22 cellular contexts compared by ENCODE assay signal in the genomic region with DNA sequence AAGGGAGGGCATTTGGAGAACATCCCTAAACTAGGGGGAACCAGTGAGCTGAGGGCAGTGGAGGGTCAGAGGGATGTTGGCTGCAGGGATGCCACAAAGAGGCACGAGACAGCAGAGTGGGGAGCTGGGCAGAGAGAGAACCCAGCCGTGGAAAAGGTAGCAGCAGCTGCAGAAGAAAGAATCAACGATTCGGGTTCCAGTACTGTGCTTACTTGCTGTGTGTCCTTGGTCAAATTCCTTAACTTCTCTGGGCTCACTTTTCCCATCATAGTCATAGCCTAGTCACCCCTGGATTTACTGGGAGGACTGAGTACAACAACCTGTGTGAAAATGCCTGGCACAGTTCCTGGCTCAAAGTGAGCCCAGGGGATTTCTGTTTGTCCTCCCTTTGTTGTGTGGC.
"Had no signal": no experiment of that assay in that cellular context is flagged by ENCODE, and none has a peak within 500 bp of the region (broad histone marks: within the 10 kb centered on the region; RNA-seq: fewer than 3 reads in every experiment).

No MANE protein-coding gene starts in this region.

- H3K4me3 ChIP-seq: esophagus muscularis mucosa, left ventricle myocardium inferior, lower lobe of right lung, psoas muscle, spleen, stomach, thoracic aorta, transverse colon had no signal

- H3K4me1 ChIP-seq: psoas muscle had no signal

- H3K27me3 ChIP-seq: neutrophil, spleen, stomach, transverse colon had no signal

- H3K27ac ChIP-seq: epithelial cell of prostate, esophagus muscularis mucosa, left ventricle myocardium inferior, lower lobe of right lung, neutrophil, psoas muscle, spleen, stomach, thoracic aorta, transverse colon had no signal

- H3K36me3 ChIP-seq: esophagus muscularis mucosa, left ventricle myocardium inferior, lower lobe of right lung, neutrophil, spleen, stomach, thoracic aorta, transverse colon had no signal

- DNase-seq: effector memory CD4-positive, alpha-beta T cell; foreskin fibroblast; kidney; left cardiac atrium; left ventricle myocardium inferior; lower lobe of right lung; midbrain; naive B cell; psoas muscle; retina; spleen; stimulated activated CD4-positive, alpha-beta T cell treated with anti-CD3 and anti-CD28 coated beads, Interleukin-15, amount 100 ng/mL, for 24 hours; stimulated activated CD4-positive, alpha-beta T cell treated with anti-CD3 and anti-CD28 coated beads, Interleukin-1b, Interleukin-23, amount 100 ng/mL, for 48 hours; stimulated activated CD4-positive, alpha-beta T cell treated with anti-CD3 and anti-CD28 coated beads, Interleukin-4, amount 100 ng/mL, for 4 hours; stimulated activated naive B cell treated with anti-CD40 and anti-IgM and Interleukin-4, amounts not matched to agents 10 μg/mL and 1 μg/mL and 100 μg/mL, for 72 hours; stomach; substantia nigra; transverse colon had no signal

- H3K9me3 ChIP-seq: esophagus muscularis mucosa, left ventricle myocardium inferior, lower lobe of right lung, neutrophil, psoas muscle, spleen, stomach, thoracic aorta, transverse colon had no signal
